ENCODE assay signal across 18 cellular contexts in genomic region chr3:129653019-129653418, GRCh38. TPM values are rescaled to one million over a fixed set of nuclear protein-coding genes. Genes with fewer than 3 reads are reported as not detected.
DNase-seq lines count a peak whose midpoint lies in the region; ATAC-seq and TF ChIP-seq lines count a peak whose summit lies in the region.
"Had no signal": no experiment of that assay in that cellular context is flagged by ENCODE, and none has a peak within 500 bp of the region (broad histone marks: within the 10 kb centered on the region; RNA-seq: fewer than 3 reads in every experiment).

No MANE protein-coding gene starts in this region.

- no TSS peak for BruUV-seq in MCF 10A (replicated peaks; lab: Mats Ljungman, UMichigan)

- H3K27ac Mint-ChIP-seq in MCF 10A (ENCODE audit: low read depth, unreplicated experiment) (peak overlapping the region; percentile 71), memory B cell (peak overlapping the region; percentile 36), type B pancreatic cell (peak overlapping the region; percentile 19)
- H3K27ac Mint-ChIP-seq: B cell had no signal

- H3K9me3 Mint-ChIP-seq in MCF 10A (ENCODE audit: unreplicated experiment) (no peaks in the 10 kb centered on the region), memory B cell (no peaks in the 10 kb centered on the region), type B pancreatic cell (no peaks in the 10 kb centered on the region)

- no peaks in the 10 kb centered on the region for H3K36me3 ChIP-seq in breast epithelium
- H3K36me3 ChIP-seq: HAP-1 had no signal

- no peak for ATAC-seq in memory B cell (ENCODE audit: low read depth)
- no peak for ATAC-seq in GM18505 (IDR thresholded peaks at IDR 0.05; ENCODE audit: unreplicated experiment)
- ATAC-seq in HG02642 (IDR thresholded peaks at IDR 0.05; ENCODE audit: poor library complexity, unreplicated experiment): no peak

- no peaks in the 10 kb centered on the region for H3K27me3 ChIP-seq in breast epithelium

- intact Hi-C loops in MCF 10A (cut with micrococcal nuclease) (loop anchor here (5.0 kb wide), 1 partner anchor 69 kb away; no protein-coding TSS in a partner anchor), breast epithelium (cut with DNase I; ENCODE audit: low total_unique reads) (no loop called here)

- DNase-seq in MCF 10A (ENCODE audit: unreplicated experiment) (no peak), breast epithelium (ENCODE audit: low spot score in 2 of 2) (no peak), RWPE1 (ENCODE audit: low spot score) (no peak), memory B cell (ENCODE audit: low spot score in 2 of 2) (no peak), type B pancreatic cell (ENCODE audit: extremely low spot score, unreplicated experiment) (no peak), UCSD-AML1 (lab: John Stamatoyannopoulos, UW; ENCODE audit: unreplicated experiment) (no peak)
- DNase-seq: 8988T, DMS 273 treated with DMSO at 0.1 percent for 48 hours, DND-41, NCI-H1417 treated with DMSO at 0.1 percent for 48 hours, NCI-H187 treated with DMSO at 0.1 percent for 48 hours, NCI-H226, NCI-H524, NCI-H82 had no signal

- H3K4me1 Mint-ChIP-seq in MCF 10A (ENCODE audit: insufficient read depth, unreplicated experiment) (peaks cover 35% of the 10 kb centered on the region), memory B cell (peaks cover 3% of the 10 kb centered on the region), type B pancreatic cell (ENCODE audit: unreplicated experiment) (peaks cover 52% of the 10 kb centered on the region)

- TF ChIP-seq CTCF in MCF 10A (IDR thresholded peaks at IDR 0.05; ENCODE audit: unreplicated experiment) (no peak), breast epithelium (IDR thresholded peaks at IDR 0.05) (no peak), RWPE1 (conservative IDR thresholded peaks at IDR 0.05; ENCODE audit: low read depth) (no peak), type B pancreatic cell (conservative IDR thresholded peaks at IDR 0.05) (no peak)

- TF ChIP-seq POLR2A in breast epithelium (IDR thresholded peaks at IDR 0.05) (no peak), GM18505 (IDR thresholded peaks at IDR 0.05; ENCODE audit: borderline replicate concordance, extremely low read depth, insufficient read depth, insufficient read length) (no peak)

- no peaks in the 10 kb centered on the region for H3K27me3 Mint-ChIP-seq in MCF 10A (ENCODE audit: insufficient read depth, unreplicated experiment)
- no peaks in the 10 kb centered on the region for H3K27me3 Mint-ChIP-seq in memory B cell
- no peaks in the 10 kb centered on the region for H3K27me3 Mint-ChIP-seq in type B pancreatic cell
- H3K27me3 Mint-ChIP-seq: B cell had no signal

- POLR2A ChIA-PET in MCF 10A (lab: Yijun Ruan, JAX): no interaction called here
- POLR2A ChIA-PET in RWPE1 (lab: Yijun Ruan, JAX; ENCODE audit: low non-redundant PET): no interaction called here

- no peak overlapping the region for H3K27ac ChIP-seq in breast epithelium
- H3K27ac ChIP-seq in RWPE1: peak overlapping the region; percentile 44; the same call in 1 of the 2 replicates

- no peak overlapping the region for H3K4me3 ChIP-seq in breast epithelium
- H3K4me3 ChIP-seq: HAP-1 had no signal

- no peak overlapping the region for H3K4me3 Mint-ChIP-seq in MCF 10A (ENCODE audit: unreplicated experiment)
- no peak overlapping the region for H3K4me3 Mint-ChIP-seq in memory B cell
- no peak overlapping the region for H3K4me3 Mint-ChIP-seq in type B pancreatic cell
- H3K4me3 Mint-ChIP-seq: B cell had no signal

- H3K36me3 Mint-ChIP-seq in MCF 10A (ENCODE audit: insufficient read depth, unreplicated experiment): peaks cover 17% of the 10 kb centered on the region
- H3K36me3 Mint-ChIP-seq in memory B cell: peaks cover 5% of the 10 kb centered on the region
- peaks cover 10% of the 10 kb centered on the region for H3K36me3 Mint-ChIP-seq in type B pancreatic cell

- CTCF ChIA-PET in MCF 10A (lab: Yijun Ruan, JAX) (interaction anchor here (0.7 to 2.8 kb wide), 8 partner anchors 12 to 275 kb away, joined by 3 to 29 read pairs (median 4); no protein-coding TSS in a partner anchor), RWPE1 (lab: Yijun Ruan, JAX) (no interaction called here)

- no peaks in the 10 kb centered on the region for H3K9me3 ChIP-seq in breast epithelium
- H3K9me3 ChIP-seq: HAP-1 had no signal

- H3K4me1 ChIP-seq in breast epithelium: no peaks in the 10 kb centered on the region

RNA-seq across cellular contexts. Expression of gene PLXND1, which starts 46.5 kb away (rescaled TPM):
- total RNA-seq in MCF 10A (2022) (5.6 and 6.2 TPM in 2 replicates), breast epithelium (100 to 1,000 TPM in 2 of 3 donors, 10 to 100 TPM in 1; 53.6 to 187 (median 118) TPM), type B pancreatic cell (ENCODE audit: low replicate concordance) (56.9 and 71.0 TPM in 2 replicates)

Comparison
In these comparisons a context has a peak if more than half of its experiments do, and no peak if none do; other contexts are left out.
1. H3K27ac Mint-ChIP-seq: peak in every context shown above with its lines; median percentile 71 in MCF 10A; 36 in memory B cell; 19 in type B pancreatic cell.